ENCODE assay signal across 11 cellular contexts in genomic region chr9:21993007-21993406, GRCh38. TPM values are rescaled to one million over a fixed set of nuclear protein-coding genes. Genes with fewer than 3 reads are reported as not detected.
A peak's percentile ranks its signal among the peaks of the same experiment; 100 is the strongest.
DNase-seq lines count a peak whose midpoint lies in the region; ATAC-seq and TF ChIP-seq lines count a peak whose summit lies in the region.
"Had no signal": no experiment of that assay in that cellular context is flagged by ENCODE, and none has a peak within 500 bp of the region (broad histone marks: within the 10 kb centered on the region; RNA-seq: fewer than 3 reads in every experiment).

No MANE protein-coding gene starts in this region.

- H3K4me1 Mint-ChIP-seq in activated T-cell treated with anti-CD3 and anti-CD28 coated beads, Interleukin-2, amount 50 U/mL, for 4 hours (ENCODE audit: low read depth) = peaks cover 9% of the 10 kb centered on the region
- H3K4me1 Mint-ChIP-seq in central memory CD8-positive, alpha-beta T cell = peaks cover 26% of the 10 kb centered on the region

- peak overlapping the region; percentile 76 for H3K4me3 Mint-ChIP-seq in activated T-cell treated with anti-CD3 and anti-CD28 coated beads, Interleukin-2, amount 50 U/mL, for 4 hours
- H3K4me3 Mint-ChIP-seq in central memory CD8-positive, alpha-beta T cell = peak overlapping the region; percentile 96

- peaks cover 23% of the 10 kb centered on the region for H3K27me3 Mint-ChIP-seq in activated T-cell treated with anti-CD3 and anti-CD28 coated beads, Interleukin-2, amount 50 U/mL, for 4 hours (ENCODE audit: low read depth)
- no peaks in the 10 kb centered on the region for H3K27me3 Mint-ChIP-seq in central memory CD8-positive, alpha-beta T cell

- ATAC-seq in activated T-cell treated with anti-CD3 and anti-CD28 coated beads, Interleukin-2, amount 50 U/mL, for 4 hours = no peak
- ATAC-seq in central memory CD8-positive, alpha-beta T cell (replicated peaks; ENCODE audit: extremely low read depth, poor library complexity, severe bottlenecking) = no peak
- ATAC-seq in HG03159 (IDR thresholded peaks at IDR 0.05; ENCODE audit: unreplicated experiment) (no peak), Right ventricle myocardium inferior (no peak)

- intact Hi-C loops in Right ventricle myocardium inferior (cut with DNase I) = no loop called here

- no peaks in the 10 kb centered on the region for H3K9me3 Mint-ChIP-seq in activated T-cell treated with anti-CD3 and anti-CD28 coated beads, Interleukin-2, amount 50 U/mL, for 4 hours
- H3K9me3 Mint-ChIP-seq in central memory CD8-positive, alpha-beta T cell = no peaks in the 10 kb centered on the region

- no peak for DNase-seq in activated T-cell treated with anti-CD3 and anti-CD28 coated beads, Interleukin-2, amount 50 U/mL, for 4 hours
- DNase-seq in activated T-cell treated with anti-CD3 and anti-CD28 coated beads, Interleukin-2, amount 50 U/mL, for 1 hour = no peak
- DNase-seq in NCI-H69 (lab: John Stamatoyannopoulos, UW) (peak; percentile 54), retinal pigment epithelial cell (ENCODE audit: low read depth) (no peak), NCI-H345 (lab: John Stamatoyannopoulos, UW) (no peak), Right ventricle myocardium inferior (ENCODE audit: missing footprints) (no peak)
- DNase-seq in central memory CD8-positive, alpha-beta T cell (ENCODE audit: low spot score in 2 of 2) = no peak
- DNase-seq: NCI-H1930; stimulated activated naive CD4-positive, alpha-beta T cell treated with Interleukin-2 at 50 U/mL for 16 hours had no signal

- H3K36me3 Mint-ChIP-seq in activated T-cell treated with anti-CD3 and anti-CD28 coated beads, Interleukin-2, amount 50 U/mL, for 4 hours (ENCODE audit: insufficient read depth) = peaks cover 2% of the 10 kb centered on the region
- H3K36me3 Mint-ChIP-seq in central memory CD8-positive, alpha-beta T cell (ENCODE audit: insufficient read depth) = peaks cover 10% of the 10 kb centered on the region

- TF ChIP-seq CTCF in retinal pigment epithelial cell (conservative IDR thresholded peaks at IDR 0.05; ENCODE audit: low read depth, low read length) = no peak

- peak overlapping the region; percentile 75 for H3K4me3 ChIP-seq in retinal pigment epithelial cell (ENCODE audit: low read length)

- H3K27ac Mint-ChIP-seq in central memory CD8-positive, alpha-beta T cell (ENCODE audit: low read depth) = no peak overlapping the region

RNA-seq across cellular contexts. Expression of gene CDKN2A, which starts 1.2 kb away (rescaled TPM):
- total RNA-seq in activated T-cell treated with anti-CD3 and anti-CD28 coated beads, Interleukin-2, amount 50 U/mL, for 4 hours = 1 to 10 TPM; 1.2 to 2.7 (median 1.4) TPM
- total RNA-seq in Right ventricle myocardium inferior = 0.49 TPM
- total RNA-seq: cerebellum had no signal

RNA-seq across cellular contexts. Expression of gene CDKN2B-AS1, which starts 1.6 kb away (rescaled TPM):
- under 1 TPM in 1 of 3 donors, not detected in 2; 0.60 TPM for total RNA-seq in activated T-cell treated with anti-CD3 and anti-CD28 coated beads, Interleukin-2, amount 50 U/mL, for 4 hours
- total RNA-seq in Right ventricle myocardium inferior = not detected
- total RNA-seq: cerebellum had no signal

RNA-seq across cellular contexts. Expression of gene CDKN2B, which starts 16.1 kb away (rescaled TPM):
- total RNA-seq in activated T-cell treated with anti-CD3 and anti-CD28 coated beads, Interleukin-2, amount 50 U/mL, for 4 hours = under 1 TPM in 2 of 3 donors, not detected in 1; 0.16 to 0.40 TPM
- total RNA-seq in Right ventricle myocardium inferior = 3.0 TPM
